ENCODE assay signal across 22 cellular contexts in the genomic region with DNA sequence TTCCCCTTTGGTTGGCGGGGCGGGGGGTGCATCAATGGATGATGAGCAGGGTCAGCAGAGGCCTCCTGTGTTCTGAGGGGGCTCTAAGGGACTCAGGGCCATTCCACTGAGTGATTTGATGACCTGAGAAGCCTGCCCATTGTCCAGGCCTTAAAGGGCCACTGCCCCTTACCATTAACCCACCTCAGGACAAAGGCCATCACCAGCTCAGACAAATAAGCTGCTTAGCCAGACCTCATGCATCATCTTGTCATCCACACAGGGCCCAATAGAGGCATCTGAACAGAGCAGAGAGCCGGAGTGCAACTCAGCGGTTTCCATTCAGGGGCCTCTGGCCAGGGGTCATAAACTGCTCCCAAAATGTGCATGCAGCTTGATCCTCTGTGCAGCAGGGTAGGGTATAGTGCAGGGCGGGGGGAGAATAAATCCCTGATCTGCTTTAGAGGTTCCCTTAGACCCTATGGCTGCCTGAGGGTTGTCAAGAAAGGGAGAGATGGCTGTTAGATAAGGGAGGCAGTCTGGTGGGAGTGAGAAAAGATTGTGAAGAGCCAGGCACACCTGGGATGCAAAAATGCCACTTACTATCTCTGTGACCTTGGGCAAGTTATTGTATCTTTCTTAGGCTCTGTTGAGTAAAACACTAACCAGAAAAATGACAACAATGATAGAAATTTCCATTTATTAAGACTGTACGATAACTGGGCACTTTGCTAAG.
DNase-seq lines count a peak whose midpoint lies in the region; ATAC-seq and TF ChIP-seq lines count a peak whose summit lies in the region.
"Had no signal": no experiment of that assay in that cellular context is flagged by ENCODE, and none has a peak within 500 bp of the region (broad histone marks: within the 10 kb centered on the region; RNA-seq: fewer than 3 reads in every experiment).

No MANE protein-coding gene starts in this region.

- H3K9me3 Mint-ChIP-seq in endodermal cell (no peaks in the 10 kb centered on the region), nephron progenitor cell (peaks cover 21% of the 10 kb centered on the region), type B pancreatic cell (peaks cover 8% of the 10 kb centered on the region)

- H3K27me3 ChIP-seq in endodermal cell (ENCODE audit: control insufficient read depth, insufficient read depth, low read length, poor library complexity, severe bottlenecking) = no peaks in the 10 kb centered on the region

- H3K36me3 Mint-ChIP-seq in endodermal cell (ENCODE audit: low read depth) = peaks cover 8% of the 10 kb centered on the region
- H3K36me3 Mint-ChIP-seq in nephron progenitor cell (ENCODE audit: low read depth) = peaks cover 40% of the 10 kb centered on the region
- H3K36me3 Mint-ChIP-seq in type B pancreatic cell = peaks cover 13% of the 10 kb centered on the region

- no peak overlapping the region for H3K4me3 ChIP-seq in endodermal cell (ENCODE audit: low read length)

- H3K9me3 ChIP-seq in endodermal cell (ENCODE audit: control insufficient read depth, low read length) = peaks cover 14% of the 10 kb centered on the region

- 80 to 85% methylated on average over 1 to 6 of the region's 6 CpGs for WGBS in endodermal cell (ENCODE audit: insufficient coverage in 1 of 2, insufficient read length in 1 of 2), 2 experiments

- H3K27ac Mint-ChIP-seq in endodermal cell (no peak overlapping the region), nephron progenitor cell (peak overlapping the region; percentile 97), type B pancreatic cell (no peak overlapping the region)
- H3K27ac Mint-ChIP-seq: B cell had no signal

- H3K4me1 ChIP-seq in endodermal cell (ENCODE audit: control insufficient read depth, insufficient read depth, low read length) = peaks cover 20% of the 10 kb centered on the region

- DNase-seq in NCI-H2171 treated with DMSO at 0.1 percent for 48 hours (lab: John Stamatoyannopoulos, UW) (peak; percentile 23), NCI-H2171 (lab: John Stamatoyannopoulos, UW) (no peak), endodermal cell (no peak), nephron progenitor cell (peak; percentile 29), type B pancreatic cell (ENCODE audit: extremely low spot score, unreplicated experiment) (no peak)
- DNase-seq: Calu3, DMS153, DND-41, HCEC 1CT, NCI-H1048, NCI-H1417, NCI-H1694, NCI-H2029 treated with DMSO at 0.1 percent for 48 hours, NCI-H226, NCI-H510A had no signal

- H3K4me3 Mint-ChIP-seq in endodermal cell (no peak overlapping the region), nephron progenitor cell (peak overlapping the region; percentile 7), type B pancreatic cell (peak overlapping the region; percentile 45)
- H3K4me3 Mint-ChIP-seq: B cell had no signal

- no peaks in the 10 kb centered on the region for H3K36me3 ChIP-seq in endodermal cell (ENCODE audit: control insufficient read depth, insufficient read depth, low read length)

- H3K4me1 Mint-ChIP-seq in endodermal cell (peaks cover 33% of the 10 kb centered on the region), nephron progenitor cell (peaks cover 91% of the 10 kb centered on the region), type B pancreatic cell (ENCODE audit: unreplicated experiment) (peaks cover 76% of the 10 kb centered on the region)
- H3K4me1 Mint-ChIP-seq: B cell had no signal

- no peak overlapping the region for H3K9ac ChIP-seq in endodermal cell (ENCODE audit: extremely low read depth, low read length, poor library complexity, severe bottlenecking)

- H3K27me3 Mint-ChIP-seq in endodermal cell (ENCODE audit: insufficient read depth) = no peaks in the 10 kb centered on the region
- no peaks in the 10 kb centered on the region for H3K27me3 Mint-ChIP-seq in nephron progenitor cell (ENCODE audit: low read depth, poor library complexity)
- H3K27me3 Mint-ChIP-seq in type B pancreatic cell = no peaks in the 10 kb centered on the region

- ATAC-seq in GM19351 (IDR thresholded peaks at IDR 0.05; ENCODE audit: unreplicated experiment) = no peak
- ATAC-seq in HG02642 (IDR thresholded peaks at IDR 0.05; ENCODE audit: poor library complexity, unreplicated experiment) = no peak
- ATAC-seq in HG03280 (IDR thresholded peaks at IDR 0.05; ENCODE audit: unreplicated experiment) = no peak

- TF ChIP-seq CTCF in endodermal cell (conservative IDR thresholded peaks at IDR 0.05) (no peak), nephron progenitor cell (IDR thresholded peaks at IDR 0.05) (no peak), type B pancreatic cell (conservative IDR thresholded peaks at IDR 0.05) (no peak)

- peak overlapping the region; percentile 85 for H3K27ac ChIP-seq in endodermal cell (ENCODE audit: low read depth, low read length)
- H3K27ac ChIP-seq: 22Rv1, C4-2B, HL-60 had no signal

Comparison
In these comparisons a context has a peak if more than half of its experiments do, and no peak if none do; other contexts are left out.
1. DNase-seq: peak in NCI-H2171 treated with DMSO at 0.1 percent for 48 hours (single experiment) and nephron progenitor cell (single experiment); none in NCI-H2171 (single experiment), endodermal cell (single experiment) and type B pancreatic cell (single experiment).